In the genomic region with DNA sequence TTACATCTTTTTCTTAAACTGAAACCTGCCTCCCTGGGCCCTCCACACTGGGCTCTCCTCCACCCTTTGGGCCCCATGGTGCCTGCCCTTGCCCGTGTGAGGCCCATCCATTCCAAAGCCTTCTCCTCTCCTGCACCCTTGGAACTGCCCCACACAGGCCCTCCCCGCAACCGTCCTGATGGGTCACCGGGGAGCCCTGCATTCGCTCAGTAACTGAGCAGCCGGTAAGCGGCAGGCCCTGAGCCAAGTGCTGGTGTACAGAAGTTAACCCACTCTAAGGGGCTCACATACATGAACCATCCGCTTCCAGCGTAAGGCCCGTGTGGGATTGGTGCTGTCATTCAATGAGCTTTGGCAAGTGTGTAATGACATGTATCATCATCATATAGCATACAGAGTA, we compare ENCODE assay signal across 1 cellular context.
TF ChIP-seq lines count a peak whose summit lies in the region.

No MANE protein-coding gene starts in this region.

TF ChIP-seq in GM23338, 12 proteins besides CTCF, POLR2A, EP300 and RAD21 (continued from another document):
- TF ChIP-seq, protein P1, sequence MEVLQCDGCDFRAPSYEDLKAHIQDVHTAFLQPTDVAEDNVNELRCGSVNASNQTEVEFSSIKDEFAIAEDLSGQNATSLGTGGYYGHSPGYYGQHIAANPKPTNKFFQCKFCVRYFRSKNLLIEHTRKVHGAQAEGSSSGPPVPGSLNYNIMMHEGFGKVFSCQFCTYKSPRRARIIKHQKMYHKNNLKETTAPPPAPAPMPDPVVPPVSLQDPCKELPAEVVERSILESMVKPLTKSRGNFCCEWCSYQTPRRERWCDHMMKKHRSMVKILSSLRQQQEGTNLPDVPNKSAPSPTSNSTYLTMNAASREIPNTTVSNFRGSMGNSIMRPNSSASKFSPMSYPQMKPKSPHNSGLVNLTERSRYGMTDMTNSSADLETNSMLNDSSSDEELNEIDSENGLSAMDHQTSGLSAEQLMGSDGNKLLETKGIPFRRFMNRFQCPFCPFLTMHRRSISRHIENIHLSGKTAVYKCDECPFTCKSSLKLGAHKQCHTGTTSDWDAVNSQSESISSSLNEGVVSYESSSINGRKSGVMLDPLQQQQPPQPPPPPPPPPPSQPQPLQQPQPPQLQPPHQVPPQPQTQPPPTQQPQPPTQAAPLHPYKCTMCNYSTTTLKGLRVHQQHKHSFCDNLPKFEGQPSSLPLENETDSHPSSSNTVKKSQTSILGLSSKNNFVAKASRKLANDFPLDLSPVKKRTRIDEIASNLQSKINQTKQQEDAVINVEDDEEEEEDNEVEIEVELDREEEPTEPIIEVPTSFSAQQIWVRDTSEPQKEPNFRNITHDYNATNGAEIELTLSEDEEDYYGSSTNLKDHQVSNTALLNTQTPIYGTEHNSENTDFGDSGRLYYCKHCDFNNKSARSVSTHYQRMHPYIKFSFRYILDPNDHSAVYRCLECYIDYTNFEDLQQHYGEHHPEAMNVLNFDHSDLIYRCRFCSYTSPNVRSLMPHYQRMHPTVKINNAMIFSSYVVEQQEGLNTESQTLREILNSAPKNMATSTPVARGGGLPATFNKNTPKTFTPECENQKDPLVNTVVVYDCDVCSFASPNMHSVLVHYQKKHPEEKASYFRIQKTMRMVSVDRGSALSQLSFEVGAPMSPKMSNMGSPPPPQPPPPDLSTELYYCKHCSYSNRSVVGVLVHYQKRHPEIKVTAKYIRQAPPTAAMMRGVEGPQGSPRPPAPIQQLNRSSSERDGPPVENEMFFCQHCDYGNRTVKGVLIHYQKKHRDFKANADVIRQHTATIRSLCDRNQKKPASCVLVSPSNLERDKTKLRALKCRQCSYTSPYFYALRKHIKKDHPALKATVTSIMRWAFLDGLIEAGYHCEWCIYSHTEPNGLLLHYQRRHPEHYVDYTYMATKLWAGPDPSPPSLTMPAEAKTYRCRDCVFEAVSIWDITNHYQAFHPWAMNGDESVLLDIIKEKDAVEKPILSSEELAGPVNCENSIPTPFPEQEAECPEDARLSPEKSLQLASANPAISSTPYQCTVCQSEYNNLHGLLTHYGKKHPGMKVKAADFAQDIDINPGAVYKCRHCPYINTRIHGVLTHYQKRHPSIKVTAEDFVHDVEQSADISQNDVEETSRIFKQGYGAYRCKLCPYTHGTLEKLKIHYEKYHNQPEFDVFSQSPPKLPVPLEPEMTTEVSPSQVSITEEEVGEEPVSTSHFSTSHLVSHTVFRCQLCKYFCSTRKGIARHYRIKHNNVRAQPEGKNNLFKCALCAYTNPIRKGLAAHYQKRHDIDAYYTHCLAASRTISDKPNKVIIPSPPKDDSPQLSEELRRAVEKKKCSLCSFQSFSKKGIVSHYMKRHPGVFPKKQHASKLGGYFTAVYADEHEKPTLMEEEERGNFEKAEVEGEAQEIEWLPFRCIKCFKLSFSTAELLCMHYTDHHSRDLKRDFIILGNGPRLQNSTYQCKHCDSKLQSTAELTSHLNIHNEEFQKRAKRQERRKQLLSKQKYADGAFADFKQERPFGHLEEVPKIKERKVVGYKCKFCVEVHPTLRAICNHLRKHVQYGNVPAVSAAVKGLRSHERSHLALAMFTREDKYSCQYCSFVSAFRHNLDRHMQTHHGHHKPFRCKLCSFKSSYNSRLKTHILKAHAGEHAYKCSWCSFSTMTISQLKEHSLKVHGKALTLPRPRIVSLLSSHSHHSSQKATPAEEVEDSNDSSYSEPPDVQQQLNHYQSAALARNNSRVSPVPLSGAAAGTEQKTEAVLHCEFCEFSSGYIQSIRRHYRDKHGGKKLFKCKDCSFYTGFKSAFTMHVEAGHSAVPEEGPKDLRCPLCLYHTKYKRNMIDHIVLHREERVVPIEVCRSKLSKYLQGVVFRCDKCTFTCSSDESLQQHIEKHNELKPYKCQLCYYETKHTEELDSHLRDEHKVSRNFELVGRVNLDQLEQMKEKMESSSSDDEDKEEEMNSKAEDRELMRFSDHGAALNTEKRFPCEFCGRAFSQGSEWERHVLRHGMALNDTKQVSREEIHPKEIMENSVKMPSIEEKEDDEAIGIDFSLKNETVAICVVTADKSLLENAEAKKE (CRISPR knock-in tag; IDR thresholded peaks at IDR 0.05), result no peak
- TF ChIP-seq STAT1 (IDR thresholded peaks at IDR 0.05; ENCODE audit: unreplicated experiment) (no peak), POLR2AphosphoS5 (IDR thresholded peaks at IDR 0.05; ENCODE audit: low read depth) (no peak), EZH2phosphoT487 (IDR thresholded peaks at IDR 0.05; ENCODE audit: unreplicated experiment) (no peak), JUNB (IDR thresholded peaks at IDR 0.05; ENCODE audit: unreplicated experiment) (no peak), NANOG (IDR thresholded peaks at IDR 0.05; ENCODE audit: borderline replicate concordance) (no peak)
- TF ChIP-seq, protein P2, sequence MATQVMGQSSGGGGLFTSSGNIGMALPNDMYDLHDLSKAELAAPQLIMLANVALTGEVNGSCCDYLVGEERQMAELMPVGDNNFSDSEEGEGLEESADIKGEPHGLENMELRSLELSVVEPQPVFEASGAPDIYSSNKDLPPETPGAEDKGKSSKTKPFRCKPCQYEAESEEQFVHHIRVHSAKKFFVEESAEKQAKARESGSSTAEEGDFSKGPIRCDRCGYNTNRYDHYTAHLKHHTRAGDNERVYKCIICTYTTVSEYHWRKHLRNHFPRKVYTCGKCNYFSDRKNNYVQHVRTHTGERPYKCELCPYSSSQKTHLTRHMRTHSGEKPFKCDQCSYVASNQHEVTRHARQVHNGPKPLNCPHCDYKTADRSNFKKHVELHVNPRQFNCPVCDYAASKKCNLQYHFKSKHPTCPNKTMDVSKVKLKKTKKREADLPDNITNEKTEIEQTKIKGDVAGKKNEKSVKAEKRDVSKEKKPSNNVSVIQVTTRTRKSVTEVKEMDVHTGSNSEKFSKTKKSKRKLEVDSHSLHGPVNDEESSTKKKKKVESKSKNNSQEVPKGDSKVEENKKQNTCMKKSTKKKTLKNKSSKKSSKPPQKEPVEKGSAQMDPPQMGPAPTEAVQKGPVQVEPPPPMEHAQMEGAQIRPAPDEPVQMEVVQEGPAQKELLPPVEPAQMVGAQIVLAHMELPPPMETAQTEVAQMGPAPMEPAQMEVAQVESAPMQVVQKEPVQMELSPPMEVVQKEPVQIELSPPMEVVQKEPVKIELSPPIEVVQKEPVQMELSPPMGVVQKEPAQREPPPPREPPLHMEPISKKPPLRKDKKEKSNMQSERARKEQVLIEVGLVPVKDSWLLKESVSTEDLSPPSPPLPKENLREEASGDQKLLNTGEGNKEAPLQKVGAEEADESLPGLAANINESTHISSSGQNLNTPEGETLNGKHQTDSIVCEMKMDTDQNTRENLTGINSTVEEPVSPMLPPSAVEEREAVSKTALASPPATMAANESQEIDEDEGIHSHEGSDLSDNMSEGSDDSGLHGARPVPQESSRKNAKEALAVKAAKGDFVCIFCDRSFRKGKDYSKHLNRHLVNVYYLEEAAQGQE (IDR thresholded peaks at IDR 0.05; ENCODE audit: unreplicated experiment), result no peak
